Comparison of ENCODE assay signal across 21 cellular contexts in the genomic region with DNA sequence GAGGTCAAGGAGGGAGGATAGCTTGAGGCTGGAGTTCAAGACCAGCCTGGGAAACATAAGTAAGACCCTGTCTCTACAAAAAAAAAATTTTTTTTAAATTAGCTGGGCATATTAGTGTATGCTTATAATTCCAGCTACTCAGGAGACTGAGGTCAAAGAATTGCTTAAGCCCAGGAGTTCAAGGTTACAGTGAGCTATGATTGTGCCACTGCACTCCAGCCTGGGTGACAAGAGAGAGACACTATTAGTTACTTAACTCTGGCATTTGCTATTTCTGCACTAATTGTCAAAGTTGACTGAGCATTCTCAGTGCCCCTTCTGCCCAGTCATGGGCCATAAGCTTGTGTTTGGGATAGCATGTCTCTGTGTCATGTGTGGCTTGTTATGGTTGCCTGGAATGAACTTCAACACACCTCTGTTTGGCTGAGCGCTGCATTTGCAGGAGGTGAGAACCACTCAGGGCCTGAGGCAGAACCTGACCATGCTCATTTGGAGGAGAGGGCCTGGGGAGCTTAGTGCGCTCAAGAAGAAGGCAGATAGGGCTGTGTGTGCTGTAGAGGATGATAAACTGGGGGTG.
A peak's percentile ranks its signal among the peaks of the same experiment; 100 is the strongest.
DNase-seq lines count a peak whose midpoint lies in the region; ATAC-seq, FAIRE-seq and TF ChIP-seq lines count a peak whose summit lies in the region.
"Had no signal": no experiment of that assay in that cellular context is flagged by ENCODE, and none has a peak within 500 bp of the region (broad histone marks: within the 10 kb centered on the region; RNA-seq: fewer than 3 reads in every experiment).

No MANE protein-coding gene starts in this region.

- TF ChIP-seq POLR2A in HepG2 (IDR thresholded peaks at IDR 0.05; ENCODE audit: insufficient read depth in 1 of 2, low read depth in 2 of 2, low read length in 2 of 2): no peak

- no peaks in the 10 kb centered on the region for H3K79me2 ChIP-seq in mammary epithelial cell (ENCODE audit: insufficient read depth, low read length)
- H3K79me2 ChIP-seq in MM.1S (ENCODE audit: low read length): peaks cover 97% of the 10 kb centered on the region
- no peaks in the 10 kb centered on the region for H3K79me2 ChIP-seq in HepG2 (ENCODE audit: insufficient read depth, low read length)

- no peaks in the 10 kb centered on the region for H4K20me1 ChIP-seq in mammary epithelial cell (ENCODE audit: insufficient read depth, low read length)
- H4K20me1 ChIP-seq in MM.1S (ENCODE audit: insufficient read depth, low read length): no peaks in the 10 kb centered on the region
- H4K20me1 ChIP-seq in HepG2 (ENCODE audit: insufficient read depth, low read length): no peaks in the 10 kb centered on the region

- TF ChIP-seq CTCF in MCF 10A (IDR thresholded peaks at IDR 0.05; ENCODE audit: unreplicated experiment) (no peak), mammary epithelial cell (conservative IDR thresholded peaks at IDR 0.05 in 1 of 2, IDR thresholded peaks at IDR 0.05 in 1 of 2; ENCODE audit: extremely low read depth in 1 of 2, insufficient read depth in 1 of 2, low read depth in 1 of 2, low read length in 2 of 2) (no peak), MM.1S (IDR thresholded peaks at IDR 0.05; ENCODE audit: low read length) (no peak), HepG2 (CRISPR knock-in tag; IDR thresholded peaks at IDR 0.05) (no peak)

- H3K27me3 ChIP-seq in mammary epithelial cell (ENCODE audit: insufficient read depth, low read length): no peaks in the 10 kb centered on the region
- no peaks in the 10 kb centered on the region for H3K27me3 ChIP-seq in MM.1S (replicated peaks; ENCODE audit: insufficient read depth, low read length)
- peaks cover 0 to 5% of the 10 kb centered on the region in 2 experiments; a peak in 1 of 5 replicates for H3K27me3 ChIP-seq in HepG2 (ENCODE audit: control insufficient read depth in 1 of 2, insufficient read depth in 2 of 2, low read length in 2 of 2)
- peaks cover 7% of the 10 kb centered on the region for H3K27me3 ChIP-seq in CD4-positive, alpha-beta memory T cell (ENCODE audit: insufficient read depth, low read length)
- H3K27me3 ChIP-seq: BE2C, MG63 had no signal

- peaks cover 13% of the 10 kb centered on the region for H3K36me3 Mint-ChIP-seq in MCF 10A (ENCODE audit: insufficient read depth, unreplicated experiment)
- H3K36me3 Mint-ChIP-seq in CD4-positive, alpha-beta memory T cell: no peaks in the 10 kb centered on the region

- DNase-seq in MCF 10A (ENCODE audit: unreplicated experiment) (no peak), mammary epithelial cell (no peak), MM.1S (no peak), HepG2 (ENCODE audit: low spot score) (no peak), renal cortical epithelial cell (ENCODE audit: low read depth) (peak; percentile 28)
- DNase-seq in CD4-positive, alpha-beta memory T cell: no peak
- DNase-seq: BE2C; CD4-positive, alpha-beta T cell; DMS153; GF-D8; Kasumi-1; MG63; NCI-H1048; NCI-H1417 treated with DMSO at 0.1 percent for 48 hours; NCI-H187; NCI-H2107; NCI-H446 treated with DMSO at 0.1 percent for 48 hours; NCI-H526 treated with DMSO at 0.1 percent for 48 hours; Right ventricle myocardium superior had no signal

- POLR2A ChIA-PET in MCF 10A (lab: Yijun Ruan, JAX) (interaction anchor here (0.6 to 1.0 kb wide), 2 partner anchors 11 to 35 kb away, joined by 3 read pairs; no protein-coding TSS in a partner anchor), HepG2 (lab: Yijun Ruan, JAX) (no interaction called here)
- POLR2A ChIA-PET in CD4-positive, alpha-beta memory T cell (lab: Charles Lee; ENCODE audit: partially characterized antibody): interaction anchor here (1.7 kb wide), 1 partner anchor 11 kb away, joined by 9 read pairs; no protein-coding TSS in a partner anchor

- H3K9ac ChIP-seq in mammary epithelial cell (ENCODE audit: insufficient read depth, low read length) (no peak overlapping the region), MM.1S (ENCODE audit: low read length) (no peak overlapping the region), HepG2 (ENCODE audit: insufficient read depth, low read depth, low read length) (no peak overlapping the region)

- H3K4me3 Mint-ChIP-seq in MCF 10A (ENCODE audit: unreplicated experiment): no peak overlapping the region
- H3K4me3 Mint-ChIP-seq in CD4-positive, alpha-beta memory T cell: no peak overlapping the region
- H3K4me3 Mint-ChIP-seq: CD4-positive, alpha-beta T cell had no signal

- H3K9me3 ChIP-seq in mammary epithelial cell (replicated peaks; ENCODE audit: insufficient read depth, low read length) (no peaks in the 10 kb centered on the region), MM.1S (replicated peaks; ENCODE audit: insufficient read depth, low read length) (no peaks in the 10 kb centered on the region), HepG2 (ENCODE audit: low read length) (no peaks in the 10 kb centered on the region)
- H3K9me3 ChIP-seq in CD4-positive, alpha-beta memory T cell (ENCODE audit: control insufficient read depth in 1 of 2, low read length in 2 of 2): no peaks in the 10 kb centered on the region
- H3K9me3 ChIP-seq: A549, BE2C had no signal

- peaks cover 24% of the 10 kb centered on the region for H3K4me1 ChIP-seq in mammary epithelial cell (ENCODE audit: insufficient read depth, low read length)
- H3K4me1 ChIP-seq in MM.1S (ENCODE audit: low read length): peaks cover 37% of the 10 kb centered on the region
- peaks cover 6% of the 10 kb centered on the region for H3K4me1 ChIP-seq in HepG2 (ENCODE audit: insufficient read depth, low read length)
- H3K4me1 ChIP-seq in CD4-positive, alpha-beta memory T cell (ENCODE audit: insufficient read depth, low read length): no peaks in the 10 kb centered on the region
- H3K4me1 ChIP-seq: BE2C had no signal

- no peak overlapping the region for H2AFZ ChIP-seq in mammary epithelial cell (ENCODE audit: low read depth, low read length)
- no peak overlapping the region for H2AFZ ChIP-seq in MM.1S (ENCODE audit: low read length)
- no peak overlapping the region for H2AFZ ChIP-seq in HepG2 (ENCODE audit: low read length)

- 91% methylated on average over 2 of the region's 2 CpGs for WGBS in mammary epithelial cell (ENCODE audit: low coverage, missing lambda C conversion rate)
- WGBS in HepG2 (ENCODE audit: low lambda C conversion rate): 62% methylated on average over 2 of the region's 2 CpGs

- peak overlapping the region; percentile 31 for H3K27ac Mint-ChIP-seq in MCF 10A (ENCODE audit: low read depth, unreplicated experiment)
- H3K27ac Mint-ChIP-seq in CD4-positive, alpha-beta memory T cell: no peak overlapping the region
- H3K27ac Mint-ChIP-seq: CD4-positive, alpha-beta T cell had no signal

- ATAC-seq in HepG2 (peak; percentile 32; the same call in 2 of the 3 replicates), HG02885 (IDR thresholded peaks at IDR 0.05; ENCODE audit: poor library complexity, unreplicated experiment) (no peak)
- ATAC-seq: A549 had no signal

- in situ Hi-C loops in mammary epithelial cell (cut with MboI; ENCODE audit: low sequenced_read_pairs in 2 of 2) (no loop called here), HepG2 (cut with HindIII; ENCODE audit: extremely low pct_ligation_motif_present, low pct_unique_long_range_greater_than_20kb) (no loop called here)

- H3K4me2 ChIP-seq in mammary epithelial cell (ENCODE audit: insufficient read depth, low read depth, low read length): no peak overlapping the region
- H3K4me2 ChIP-seq in MM.1S (ENCODE audit: low read depth, low read length): peak overlapping the region; percentile 11; the same call in 1 of the 2 replicates
- H3K4me2 ChIP-seq in HepG2 (ENCODE audit: low read depth, low read length): no peak overlapping the region
- H3K4me2 ChIP-seq: A549 had no signal

- no peak for TF ChIP-seq RAD21 in HepG2 (CRISPR knock-in tag; IDR thresholded peaks at IDR 0.05)

- CTCF ChIA-PET in MCF 10A (lab: Yijun Ruan, JAX): interaction anchor here (0.7 to 1.5 kb wide), 4 partner anchors 36 to 652 kb away, joined by 3 to 7 read pairs (median 3); no protein-coding TSS in a partner anchor
- CTCF ChIA-PET in mammary epithelial cell (lab: Charles Lee; ENCODE audit: low non-redundant PET): no interaction called here
- CTCF ChIA-PET in HepG2 (lab: Yijun Ruan, JAX; ENCODE audit: low intra/inter-chr PET ratio, low total read pairs): no interaction called here
- CTCF ChIA-PET in CD4-positive, alpha-beta memory T cell (lab: Charles Lee; ENCODE audit: partially characterized antibody): interaction anchor here (1.6 kb wide), 1 partner anchor 12 kb away, joined by 6 read pairs; no protein-coding TSS in a partner anchor

- no peaks in the 10 kb centered on the region for H3K9me3 Mint-ChIP-seq in MCF 10A (ENCODE audit: unreplicated experiment)
- H3K9me3 Mint-ChIP-seq in CD4-positive, alpha-beta memory T cell: peaks cover 0 to 13% (median 6%) of the 10 kb centered on the region in 8 donors
- H3K9me3 Mint-ChIP-seq: CD4-positive, alpha-beta T cell had no signal

- no peak for TF ChIP-seq EP300 in HepG2 (IDR thresholded peaks at IDR 0.05; ENCODE audit: low read depth in 2 of 2, low read length in 2 of 2)
- no peak for TF ChIP-seq EP300 in HepG2 (CRISPR knock-in tag; IDR thresholded peaks at IDR 0.05; ENCODE audit: borderline replicate concordance)

- H3K9me2 ChIP-seq in MM.1S (replicated peaks; ENCODE audit: insufficient read depth, low read length): no peaks in the 10 kb centered on the region

- no peak overlapping the region for H3K4me3 ChIP-seq in mammary epithelial cell (replicated peaks in 1 of 3; ENCODE audit: insufficient read depth in 1 of 3, low read depth in 2 of 3, low read length in 3 of 3)
- H3K4me3 ChIP-seq in MM.1S (ENCODE audit: low read length): no peak overlapping the region
- H3K4me3 ChIP-seq in HepG2 (replicated peaks in 1 of 3; ENCODE audit: insufficient read depth in 1 of 3, low read depth in 2 of 3, low read length in 3 of 3): no peak overlapping the region
- no peak overlapping the region for H3K4me3 ChIP-seq in CD4-positive, alpha-beta memory T cell (ENCODE audit: low read length in 2 of 2)
- H3K4me3 ChIP-seq: A549, MG63 had no signal

- BruUV-seq in MCF 10A (replicated peaks; lab: Mats Ljungman, UMichigan) (no TSS peak), mammary epithelial cell (replicated peaks; lab: Mats Ljungman, UMichigan) (no TSS peak), HepG2 (replicated peaks; lab: Mats Ljungman, UMichigan) (no TSS peak)

- peaks cover 37% of the 10 kb centered on the region for H3K4me1 Mint-ChIP-seq in MCF 10A (ENCODE audit: insufficient read depth, unreplicated experiment)
- H3K4me1 Mint-ChIP-seq in CD4-positive, alpha-beta memory T cell: peaks cover 0 to 14% (median 5%) of the 10 kb centered on the region in 4 donors

- H3K36me3 ChIP-seq in mammary epithelial cell (ENCODE audit: insufficient read depth, low read length) (no peaks in the 10 kb centered on the region), MM.1S (replicated peaks; ENCODE audit: insufficient read depth, low read length) (no peaks in the 10 kb centered on the region), HepG2 (replicated peaks in 1 of 2; ENCODE audit: control insufficient read depth in 1 of 2, insufficient read depth in 2 of 2, low read length in 2 of 2) (no peaks in the 10 kb centered on the region)
- no peaks in the 10 kb centered on the region for H3K36me3 ChIP-seq in CD4-positive, alpha-beta memory T cell (ENCODE audit: insufficient read depth, low read length)
- H3K36me3 ChIP-seq: BE2C, MG63 had no signal

- dilution Hi-C loops in mammary epithelial cell (cut with HindIII; ENCODE audit: low sequenced_read_pairs): no loop called here

- H3K27ac ChIP-seq in mammary epithelial cell (ENCODE audit: insufficient read depth, low read depth, low read length) (no peak overlapping the region), MM.1S (ENCODE audit: low read length) (peak overlapping the region; percentile 31; the same call in 1 of the 2 replicates), HepG2 (ENCODE audit: extremely low read length, insufficient read depth, low read length) (no peak overlapping the region)
- H3K27ac ChIP-seq in CD4-positive, alpha-beta memory T cell (ENCODE audit: low read depth, low read length): no peak overlapping the region
- H3K27ac ChIP-seq: A549 had no signal

- intact Hi-C loops in MCF 10A (cut with micrococcal nuclease): no loop called here
- intact Hi-C loops in mammary epithelial cell (cut with micrococcal nuclease): loop anchor here (5.0 to 10.0 kb wide), 2 partner anchors 284 to 352 kb away; no protein-coding TSS in a partner anchor
- intact Hi-C loops in HepG2 (cut with micrococcal nuclease; ENCODE audit: unreplicated experiment): no loop called here
- intact Hi-C loops in CD4-positive, alpha-beta memory T cell (cut with micrococcal nuclease): loop anchor here (10.0 kb wide), 1 partner anchor 282 kb away; no protein-coding TSS in a partner anchor

- H3F3A ChIP-seq in MM.1S (ENCODE audit: insufficient read depth, low read length): no peaks in the 10 kb centered on the region

- no peaks in the 10 kb centered on the region for H3K27me3 Mint-ChIP-seq in MCF 10A (ENCODE audit: insufficient read depth, unreplicated experiment)
- H3K27me3 Mint-ChIP-seq in CD4-positive, alpha-beta memory T cell: peaks cover 21 to 25% of the 10 kb centered on the region in 2 donors

- FAIRE-seq in HepG2 (lab: Jason Lieb, UNC): no peak
- FAIRE-seq: A549 had no signal

Comparison
In these comparisons a context has a peak if more than half of its experiments do, and no peak if none do; other contexts are left out.
1. CTCF ChIA-PET loops: an anchor here in MCF 10A (0.7 to 1.5 kb wide) and CD4-positive, alpha-beta memory T cell (1.6 kb wide); none called in mammary epithelial cell and HepG2.
2. intact Hi-C loops: an anchor here in mammary epithelial cell (5.0 to 10.0 kb wide) and CD4-positive, alpha-beta memory T cell (10.0 kb wide); none called in MCF 10A and HepG2.